1 cellular context compared by ENCODE assay signal in genomic region chr10:91251430-91252056, GRCh38.
TF ChIP-seq lines count a peak whose summit lies in the region.

No MANE protein-coding gene starts in this region.

TF ChIP-seq in HCT116, 20 proteins besides CTCF, POLR2A, EP300 and RAD21 (continued from another document):
- TF ChIP-seq ZBTB33 (IDR thresholded peaks at IDR 0.05; ENCODE audit: extremely low read depth, insufficient replicate concordance, low read length) (no peak), ELF1 (IDR thresholded peaks at IDR 0.05; ENCODE audit: borderline replicate concordance, low read depth) (no peak), TCF7L2 (IDR thresholded peaks at IDR 0.05; ENCODE audit: borderline replicate concordance, extremely low read depth, insufficient read depth, insufficient read length) (no peak), SIN3A (IDR thresholded peaks at IDR 0.05; ENCODE audit: low read depth) (no peak), ZNF274 (IDR thresholded peaks at IDR 0.05; ENCODE audit: low read depth, low read length) (no peak)
- TF ChIP-seq, protein P1, sequence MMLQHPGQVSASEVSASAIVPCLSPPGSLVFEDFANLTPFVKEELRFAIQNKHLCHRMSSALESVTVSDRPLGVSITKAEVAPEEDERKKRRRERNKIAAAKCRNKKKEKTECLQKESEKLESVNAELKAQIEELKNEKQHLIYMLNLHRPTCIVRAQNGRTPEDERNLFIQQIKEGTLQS (IDR thresholded peaks at IDR 0.05): no peak
TF ChIP-seq in HCT116: peak in this region for 0.
